11 cellular contexts compared by ENCODE assay signal in the genomic region with DNA sequence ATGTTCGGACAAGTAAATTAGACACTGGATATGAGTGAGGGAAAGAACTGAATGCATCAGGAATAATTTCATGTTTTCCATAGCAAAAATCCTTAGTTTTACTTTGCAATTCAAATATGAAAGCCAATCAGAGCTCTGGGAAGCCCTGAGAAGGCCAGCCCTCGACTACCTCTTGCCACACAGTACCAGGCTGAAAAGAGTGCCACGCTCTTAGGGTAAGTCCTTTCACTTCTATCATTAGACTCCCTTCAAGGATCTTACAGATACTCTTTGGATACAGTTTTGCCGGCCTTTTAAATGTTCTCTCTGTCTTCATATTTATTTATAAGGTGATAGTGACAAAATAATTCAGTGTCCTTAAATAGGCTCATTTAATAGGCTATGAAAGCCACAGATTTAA. TPM values are rescaled to one million over a fixed set of nuclear protein-coding genes. Genes with fewer than 3 reads are reported as not detected.
DNase-seq lines count a peak whose midpoint lies in the region; TF ChIP-seq lines count a peak whose summit lies in the region.
"Had no signal": no experiment of that assay in that cellular context is flagged by ENCODE, and none has a peak within 500 bp of the region (broad histone marks: within the 10 kb centered on the region; RNA-seq: fewer than 3 reads in every experiment).

No MANE protein-coding gene starts in this region.

- no peaks in the 10 kb centered on the region for H4K20me1 ChIP-seq in smooth muscle cell (ENCODE audit: low read depth)

- H3K4me3 ChIP-seq in HUES64 (ENCODE audit: low read length) (peak overlapping the region; percentile 73), smooth muscle cell (peak overlapping the region; percentile 60)

- no peak for TF ChIP-seq CTCF in smooth muscle cell (IDR thresholded peaks at IDR 0.05; ENCODE audit: borderline replicate concordance, insufficient read depth, poor library complexity, severe bottlenecking)
- TF ChIP-seq CTCF in GM13976 (IDR thresholded peaks at IDR 0.05; ENCODE audit: borderline replicate concordance, control extremely low read depth, extremely low read depth, insufficient read depth, missing control alignments), result no peak

- 81% methylated on average over 3 of the region's 4 CpGs for WGBS in HUES64
- 70% methylated on average over 4 of the region's 4 CpGs for WGBS in smooth muscle cell (ENCODE audit: low lambda C conversion rate)

- no peak overlapping the region for H2AFZ ChIP-seq in smooth muscle cell (ENCODE audit: low read depth)

- DNase-seq in RPMI8226 (peak; percentile 79), inferior parietal cortex (ENCODE audit: extremely low spot score) (peak; percentile 69), smooth muscle cell (lab: John Stamatoyannopoulos, UW; ENCODE audit: unreplicated experiment) (no peak), GM13976 (ENCODE audit: low spot score) (no peak), COLO829 (ENCODE audit: low spot score) (no peak)
- DNase-seq in effector CD8-positive, alpha-beta T cell (lab: John Stamatoyannopoulos, UW), result no peak
- DNase-seq: activated CD4-positive, alpha-beta T cell treated with anti-CD3 and anti-CD28 coated beads, Interleukin-2, amount 50 U/mL, for 1 hour; activated naive CD4-positive, alpha-beta T cell treated with anti-CD3 and anti-CD28 coated beads for 36 hours; stimulated activated CD4-positive, alpha-beta T cell treated with anti-CD3 and anti-CD28 coated beads, Interleukin-4, amount 100 ng/mL, for 24 hours had no signal

- H3K4me1 ChIP-seq in HUES64 (ENCODE audit: insufficient read depth, low read length) (peaks cover 49% of the 10 kb centered on the region), smooth muscle cell (ENCODE audit: low read depth) (peaks cover 20% of the 10 kb centered on the region)
- H3K4me1 ChIP-seq: testis had no signal

- no peak overlapping the region for H3K9ac ChIP-seq in HUES64 (ENCODE audit: low read depth, low read length)
- no peak overlapping the region for H3K9ac ChIP-seq in smooth muscle cell (ENCODE audit: low read depth)

- H3K27me3 ChIP-seq in HUES64 (ENCODE audit: insufficient read depth, low read length) (peaks cover 42% of the 10 kb centered on the region), smooth muscle cell (ENCODE audit: low read depth) (no peaks in the 10 kb centered on the region)
- H3K27me3 ChIP-seq: testis had no signal

- H3K79me2 ChIP-seq in smooth muscle cell (ENCODE audit: low read depth), result peaks cover 20% of the 10 kb centered on the region

- H3K9me3 ChIP-seq in HUES64 (ENCODE audit: insufficient read depth, low read depth, low read length) (no peaks in the 10 kb centered on the region), smooth muscle cell (replicated peaks; ENCODE audit: low read depth) (no peaks in the 10 kb centered on the region)
- H3K9me3 ChIP-seq: testis had no signal

- in situ Hi-C loops in GM13976 (cut with MboI; ENCODE audit: low sequenced_read_pairs, unreplicated experiment), result no loop called here

- H3F3A ChIP-seq in smooth muscle cell (ENCODE audit: low read depth), result peaks cover 17% of the 10 kb centered on the region

- no peak overlapping the region for H3K27ac ChIP-seq in HUES64 (ENCODE audit: low read depth, low read length)
- H3K27ac ChIP-seq in smooth muscle cell (ENCODE audit: low read depth), result peak overlapping the region; percentile 48
- H3K27ac ChIP-seq: testis had no signal

- H3K36me3 ChIP-seq in HUES64 (ENCODE audit: insufficient read depth, low read length) (no peaks in the 10 kb centered on the region), smooth muscle cell (ENCODE audit: low read depth) (no peaks in the 10 kb centered on the region)

- H3K4me2 ChIP-seq in smooth muscle cell, result peak overlapping the region; percentile 98

RNA-seq across cellular contexts. Expression of a gene that starts 1.9 kb away (rescaled TPM):
- 11.6 TPM for polyA plus RNA-seq in HUES64 (2013, experiment 1 of 2)
- 13.9 TPM for polyA plus RNA-seq in HUES64 (2013, experiment 2 of 2)
- total RNA-seq in smooth muscle cell, result 2.5 and 2.8 TPM in 2 replicates
- polyA plus RNA-seq in smooth muscle cell, result 0.47 and 0.97 TPM in 2 replicates
- total RNA-seq: activated naive CD4-positive, alpha-beta T cell treated with anti-CD3 and anti-CD28 coated beads for 36 hours had no signal

Comparison
In these comparisons a context has a peak if more than half of its experiments do, and no peak if none do; other contexts are left out.
1. DNase-seq: peak in RPMI8226 (single experiment) and inferior parietal cortex (single experiment); none in smooth muscle cell (single experiment), effector CD8-positive, alpha-beta T cell (single experiment), GM13976 (single experiment) and COLO829 (single experiment).